ENCODE assay signal across 2 cellular contexts in the genomic region with DNA sequence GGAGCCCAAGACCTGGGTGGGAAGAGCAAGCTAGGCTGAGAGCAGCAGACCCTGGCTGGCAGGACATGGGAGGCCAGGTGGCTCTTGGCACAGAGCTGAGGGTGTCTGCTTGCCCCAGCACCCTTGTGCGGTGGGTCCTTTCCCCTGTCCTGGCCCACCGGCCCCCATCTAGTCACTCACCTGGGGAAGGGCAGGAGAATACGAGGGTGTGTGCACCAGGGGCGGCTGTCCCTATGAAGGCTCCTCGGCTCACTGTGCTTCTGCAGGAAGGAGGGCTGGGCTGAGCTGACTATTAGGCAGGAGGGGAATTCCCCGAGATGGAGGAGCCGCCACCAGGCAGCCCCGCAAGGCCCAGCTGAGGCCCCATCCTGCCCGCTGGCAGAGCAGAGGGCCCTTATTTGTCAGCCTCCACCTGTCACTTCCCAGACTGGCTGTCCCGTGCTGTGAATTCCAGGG.
TF ChIP-seq lines count a peak whose summit lies in the region.

No MANE protein-coding gene starts in this region.

TF ChIP-seq in SK-N-SH treated with all-trans-retinoic acid at 6 μM for 48 hours, 23 proteins besides CTCF, POLR2A, EP300 and RAD21 (continued from another document):
- TF ChIP-seq, protein P1, sequence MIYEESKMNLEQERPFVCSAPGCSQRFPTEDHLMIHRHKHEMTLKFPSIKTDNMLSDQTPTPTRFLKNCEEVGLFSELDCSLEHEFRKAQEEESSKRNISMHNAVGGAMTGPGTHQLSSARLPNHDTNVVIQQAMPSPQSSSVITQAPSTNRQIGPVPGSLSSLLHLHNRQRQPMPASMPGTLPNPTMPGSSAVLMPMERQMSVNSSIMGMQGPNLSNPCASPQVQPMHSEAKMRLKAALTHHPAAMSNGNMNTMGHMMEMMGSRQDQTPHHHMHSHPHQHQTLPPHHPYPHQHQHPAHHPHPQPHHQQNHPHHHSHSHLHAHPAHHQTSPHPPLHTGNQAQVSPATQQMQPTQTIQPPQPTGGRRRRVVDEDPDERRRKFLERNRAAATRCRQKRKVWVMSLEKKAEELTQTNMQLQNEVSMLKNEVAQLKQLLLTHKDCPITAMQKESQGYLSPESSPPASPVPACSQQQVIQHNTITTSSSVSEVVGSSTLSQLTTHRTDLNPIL (CRISPR knock-in tag; IDR thresholded peaks at IDR 0.05; ENCODE audit: low read depth) = no peak
- TF ChIP-seq TOX (CRISPR knock-in tag; IDR thresholded peaks at IDR 0.05; ENCODE audit: borderline replicate concordance) (no peak), ZC3H10 (CRISPR knock-in tag; IDR thresholded peaks at IDR 0.05) (no peak)

TF ChIP-seq in SK-N-SH, 30 proteins besides CTCF, POLR2A, EP300 and RAD21 (continued from another document):
- TF ChIP-seq YY1 (IDR thresholded peaks at IDR 0.05; ENCODE audit: low read depth) (no peak), RXRA (IDR thresholded peaks at IDR 0.05; ENCODE audit: borderline replicate concordance, low read depth) (no peak), MEF2A (IDR thresholded peaks at IDR 0.05; ENCODE audit: borderline replicate concordance, low read depth) (no peak), TCF12 (IDR thresholded peaks at IDR 0.05) (no peak), SMC3 (IDR thresholded peaks at IDR 0.05; ENCODE audit: low read depth, low read length) (no peak), ELF1 (IDR thresholded peaks at IDR 0.05) (no peak), TEAD4 (IDR thresholded peaks at IDR 0.05; ENCODE audit: borderline replicate concordance, insufficient read depth) (no peak), GATA2 (CRISPR knock-in tag; IDR thresholded peaks at IDR 0.05) (no peak), SIN3A (IDR thresholded peaks at IDR 0.05; ENCODE audit: borderline replicate concordance, low read depth, low read length) (no peak), FOXJ3 (CRISPR knock-in tag; IDR thresholded peaks at IDR 0.05) (no peak), EZH2phosphoT487 (IDR thresholded peaks at IDR 0.05; ENCODE audit: borderline replicate concordance, low read depth) (no peak), FOSL2 (IDR thresholded peaks at IDR 0.05; ENCODE audit: borderline replicate concordance, low read depth) (no peak)
- TF ChIP-seq, protein P2, sequence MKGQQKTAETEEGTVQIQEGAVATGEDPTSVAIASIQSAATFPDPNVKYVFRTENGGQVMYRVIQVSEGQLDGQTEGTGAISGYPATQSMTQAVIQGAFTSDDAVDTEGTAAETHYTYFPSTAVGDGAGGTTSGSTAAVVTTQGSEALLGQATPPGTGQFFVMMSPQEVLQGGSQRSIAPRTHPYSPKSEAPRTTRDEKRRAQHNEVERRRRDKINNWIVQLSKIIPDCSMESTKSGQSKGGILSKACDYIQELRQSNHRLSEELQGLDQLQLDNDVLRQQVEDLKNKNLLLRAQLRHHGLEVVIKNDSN (IDR thresholded peaks at IDR 0.05; ENCODE audit: borderline replicate concordance, low read depth) = no peak
- TF ChIP-seq, protein P3, sequence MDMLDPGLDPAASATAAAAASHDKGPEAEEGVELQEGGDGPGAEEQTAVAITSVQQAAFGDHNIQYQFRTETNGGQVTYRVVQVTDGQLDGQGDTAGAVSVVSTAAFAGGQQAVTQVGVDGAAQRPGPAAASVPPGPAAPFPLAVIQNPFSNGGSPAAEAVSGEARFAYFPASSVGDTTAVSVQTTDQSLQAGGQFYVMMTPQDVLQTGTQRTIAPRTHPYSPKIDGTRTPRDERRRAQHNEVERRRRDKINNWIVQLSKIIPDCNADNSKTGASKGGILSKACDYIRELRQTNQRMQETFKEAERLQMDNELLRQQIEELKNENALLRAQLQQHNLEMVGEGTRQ (IDR thresholded peaks at IDR 0.05; ENCODE audit: borderline replicate concordance, low read depth, low read length) = no peak
- TF ChIP-seq, protein P4, sequence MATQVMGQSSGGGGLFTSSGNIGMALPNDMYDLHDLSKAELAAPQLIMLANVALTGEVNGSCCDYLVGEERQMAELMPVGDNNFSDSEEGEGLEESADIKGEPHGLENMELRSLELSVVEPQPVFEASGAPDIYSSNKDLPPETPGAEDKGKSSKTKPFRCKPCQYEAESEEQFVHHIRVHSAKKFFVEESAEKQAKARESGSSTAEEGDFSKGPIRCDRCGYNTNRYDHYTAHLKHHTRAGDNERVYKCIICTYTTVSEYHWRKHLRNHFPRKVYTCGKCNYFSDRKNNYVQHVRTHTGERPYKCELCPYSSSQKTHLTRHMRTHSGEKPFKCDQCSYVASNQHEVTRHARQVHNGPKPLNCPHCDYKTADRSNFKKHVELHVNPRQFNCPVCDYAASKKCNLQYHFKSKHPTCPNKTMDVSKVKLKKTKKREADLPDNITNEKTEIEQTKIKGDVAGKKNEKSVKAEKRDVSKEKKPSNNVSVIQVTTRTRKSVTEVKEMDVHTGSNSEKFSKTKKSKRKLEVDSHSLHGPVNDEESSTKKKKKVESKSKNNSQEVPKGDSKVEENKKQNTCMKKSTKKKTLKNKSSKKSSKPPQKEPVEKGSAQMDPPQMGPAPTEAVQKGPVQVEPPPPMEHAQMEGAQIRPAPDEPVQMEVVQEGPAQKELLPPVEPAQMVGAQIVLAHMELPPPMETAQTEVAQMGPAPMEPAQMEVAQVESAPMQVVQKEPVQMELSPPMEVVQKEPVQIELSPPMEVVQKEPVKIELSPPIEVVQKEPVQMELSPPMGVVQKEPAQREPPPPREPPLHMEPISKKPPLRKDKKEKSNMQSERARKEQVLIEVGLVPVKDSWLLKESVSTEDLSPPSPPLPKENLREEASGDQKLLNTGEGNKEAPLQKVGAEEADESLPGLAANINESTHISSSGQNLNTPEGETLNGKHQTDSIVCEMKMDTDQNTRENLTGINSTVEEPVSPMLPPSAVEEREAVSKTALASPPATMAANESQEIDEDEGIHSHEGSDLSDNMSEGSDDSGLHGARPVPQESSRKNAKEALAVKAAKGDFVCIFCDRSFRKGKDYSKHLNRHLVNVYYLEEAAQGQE (IDR thresholded peaks at IDR 0.05; ENCODE audit: low read depth, low read length) = no peak
